In genomic region chr7:108293190-108293612, GRCh38 we compare ENCODE assay signal across 17 cellular contexts.
A peak's percentile ranks its signal among the peaks of the same experiment; 100 is the strongest.
DNase-seq lines count a peak whose midpoint lies in the region; ATAC-seq, FAIRE-seq and TF ChIP-seq lines count a peak whose summit lies in the region.
"Had no signal": no experiment of that assay in that cellular context is flagged by ENCODE, and none has a peak within 500 bp of the region (broad histone marks: within the 10 kb centered on the region; RNA-seq: fewer than 3 reads in every experiment).

No MANE protein-coding gene starts in this region.

- FAIRE-seq in H54 (lab: Jason Lieb, UNC): no peak

- no peaks in the 10 kb centered on the region for H3K27me3 ChIP-seq in adrenal gland
- H3K27me3 ChIP-seq: BLaER1 had no signal

- H3K4me3 ChIP-seq in adrenal gland: no peak overlapping the region
- H3K4me3 ChIP-seq: BLaER1, thoracic aorta had no signal

- TF ChIP-seq POLR2A in adrenal gland (IDR thresholded peaks at IDR 0.05) (no peak), H54 (IDR thresholded peaks at IDR 0.05; ENCODE audit: low read depth, low read length) (no peak)

- peak overlapping the region in 4 of 5 donors; percentile 18 to 73 (median 44) for H3K27ac ChIP-seq in adrenal gland
- H3K27ac ChIP-seq: BLaER1, thoracic aorta had no signal

- 42 to 56% (median 52%) methylated on average over 7 of the region's 7 CpGs for WGBS in adrenal gland, 4 donors

- peaks cover 4 to 49% of the 10 kb centered on the region in 2 donors for H3K4me1 ChIP-seq in adrenal gland (replicated peaks in 1 of 2)

- TF ChIP-seq CTCF in adrenal gland (IDR thresholded peaks at IDR 0.05): no peak

- intact Hi-C loops in adrenal gland (cut with DNase I) (no loop called here), sciatic nerve (cut with DNase I) (no loop called here)

- no peaks in the 10 kb centered on the region for H3K36me3 ChIP-seq in adrenal gland (replicated peaks in 1 of 2)
- H3K36me3 ChIP-seq: BLaER1, thoracic aorta had no signal

- peak; percentile 32 for ATAC-seq in sciatic nerve
- ATAC-seq: left colon, T-cell had no signal

- H3K9me3 ChIP-seq in adrenal gland (replicated peaks in 1 of 3): no peaks in the 10 kb centered on the region
- H3K9me3 ChIP-seq: BLaER1, thoracic aorta had no signal

- DNase-seq in NCI-H82 (lab: John Stamatoyannopoulos, UW) (peak; percentile 84), adrenal gland (peak in 2 of 7 donors; percentile 43 to 69), foreskin melanocyte (peak; percentile 69), sciatic nerve (ENCODE audit: low spot score) (no peak), H54 (ENCODE audit: insufficient read length, low spot score) (no peak), HK-2 (ENCODE audit: unreplicated experiment) (no peak)
- DNase-seq in stimulated activated CD4-positive, alpha-beta T cell treated with anti-CD3 and anti-CD28 coated beads, Interleukin-12 subunit alpha, Interleukin-12 subunit beta, amount 100 ng/mL, for 4 hours: no peak
- DNase-seq: activated CD4-positive, CD25-positive, alpha-beta regulatory T cell; DMS53; effector memory CD4-positive, alpha-beta T cell; H7; left colon; NCI-H1436 treated with DMSO at 0.1 percent for 48 hours; NCI-H345; T-cell had no signal

Comparison
In these comparisons a context has a peak if more than half of its experiments do, and no peak if none do; other contexts are left out.
1. DNase-seq: peak in NCI-H82 (single experiment) and foreskin melanocyte (single experiment); none in sciatic nerve (single experiment), H54 (single experiment), HK-2 (single experiment) and stimulated activated CD4-positive, alpha-beta T cell treated with anti-CD3 and anti-CD28 coated beads, Interleukin-12 subunit alpha, Interleukin-12 subunit beta, amount 100 ng/mL, for 4 hours (single experiment).